Comparison of ENCODE assay signal across 11 cellular contexts in the genomic region with DNA sequence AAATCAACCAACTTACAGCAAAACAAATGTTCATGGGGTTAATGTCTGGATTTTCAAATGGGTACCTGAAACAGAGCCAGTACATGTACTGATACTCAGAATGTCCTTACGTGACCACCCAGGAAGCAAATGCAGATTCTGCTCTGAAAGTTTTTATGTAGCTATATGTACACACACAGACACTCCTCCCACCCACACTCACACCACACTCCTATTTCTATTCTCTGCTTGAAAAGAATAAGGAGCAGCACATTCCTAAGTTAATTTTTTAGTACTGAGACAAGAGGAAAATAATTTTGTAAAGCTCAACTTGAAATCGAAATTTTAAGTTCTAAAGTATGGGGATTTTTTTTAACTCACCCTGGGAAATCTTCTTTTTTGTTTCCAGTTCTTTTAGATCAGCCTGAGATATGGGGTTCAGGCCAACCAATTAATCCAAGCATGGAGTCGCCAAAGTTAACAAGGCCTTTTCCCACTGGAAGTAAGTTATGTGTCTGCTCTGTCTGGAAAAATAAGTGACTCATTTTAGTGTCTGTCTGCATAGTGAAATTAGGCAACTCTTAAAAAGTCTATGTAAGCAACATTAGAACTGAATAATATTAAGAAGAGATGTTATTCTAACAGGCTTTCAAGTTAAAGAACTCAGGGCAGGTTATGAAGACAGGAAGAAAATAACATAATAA.
A peak's percentile ranks its signal among the peaks of the same experiment; 100 is the strongest.
DNase-seq lines count a peak whose midpoint lies in the region; ATAC-seq, FAIRE-seq and TF ChIP-seq lines count a peak whose summit lies in the region.
"Had no signal": no experiment of that assay in that cellular context is flagged by ENCODE, and none has a peak within 500 bp of the region (broad histone marks: within the 10 kb centered on the region; RNA-seq: fewer than 3 reads in every experiment).

No MANE protein-coding gene starts in this region.

- H3K23ac ChIP-seq in IMR-90 (ENCODE audit: low read depth, low read length): 0 out of 2 replicates have a peak overlapping the region, but pooled peaks have one; percentile 20

- no peak for FAIRE-seq in urothelium cell line (lab: Jason Lieb, UNC)

- no peak overlapping the region for H4K5ac ChIP-seq in IMR-90 (ENCODE audit: low read depth, low read length)

- H3K4me3 ChIP-seq in IMR-90 (ENCODE audit: insufficient read depth, low read depth, low read length) (no peak overlapping the region), left lung (no peak overlapping the region)
- H3K4me3 ChIP-seq: cardiac muscle cell had no signal

- peak; percentile 69 for DNase-seq in IMR-90
- DNase-seq in dermis microvascular lymphatic vessel endothelial cell (ENCODE audit: low read depth in 2 of 2): peak; percentile 69 to 94
- no peak for DNase-seq in left lung
- peak; percentile 13 for DNase-seq in urothelium cell line (ENCODE audit: low spot score)
- no peak for DNase-seq in activated CD4-positive, CD25-positive, alpha-beta regulatory T cell (lab: John Stamatoyannopoulos, UW)
- no peak for DNase-seq in activated naive CD4-positive, alpha-beta T cell treated with anti-CD3 and anti-CD28 coated beads, Interleukin-2, amount 50 U/mL, for 16 hours
- DNase-seq: GOT3, MV-4-11, NCI-H748 treated with DMSO at 0.1 percent for 48 hours had no signal

- POLR2A ChIA-PET in IMR-90 (lab: Charles Lee; ENCODE audit: unreplicated experiment): no interaction called here

- no peak for TF ChIP-seq POLR2A in IMR-90 (IDR thresholded peaks at IDR 0.05; ENCODE audit: low read depth, low read length)

- ATAC-seq in IMR-90 (ENCODE audit: low read depth): no peak
- peak; percentile 76 for ATAC-seq in left lung
- no peak for ATAC-seq in HG02938 (IDR thresholded peaks at IDR 0.05; ENCODE audit: unreplicated experiment)

- H2AK5ac ChIP-seq in IMR-90 (ENCODE audit: low read depth, low read length): peak overlapping the region; percentile 21; the same call in 1 of the 2 replicates

- H2AFZ ChIP-seq in IMR-90 (replicated peaks; ENCODE audit: low read length, poor library complexity): no peak overlapping the region

- no peak overlapping the region for H2AK9ac ChIP-seq in IMR-90 (replicated peaks; ENCODE audit: low read depth, low read length, poor library complexity)

- H4K20me1 ChIP-seq in IMR-90 (ENCODE audit: insufficient read depth, low read length): peaks cover 3% of the 10 kb centered on the region

- WGBS in IMR-90 (ENCODE audit: extremely low coverage in 2 of 2, insufficient read length in 1 of 2), 2 experiments: no CpG with 5 or more reads among the region's 3 CpGs

- H3K56ac ChIP-seq in IMR-90 (ENCODE audit: extremely low read depth, insufficient read depth, low read length): no peak overlapping the region

- H3K4me1 ChIP-seq in IMR-90 (ENCODE audit: control insufficient read depth, insufficient read depth, low read length): peaks cover 4% of the 10 kb centered on the region; the same call in 1 of the 2 replicates
- peaks cover 0 to 2% of the 10 kb centered on the region in 2 donors for H3K4me1 ChIP-seq in left lung

- H3K4me2 ChIP-seq in IMR-90 (ENCODE audit: low read depth, low read length): no peak overlapping the region

- TF ChIP-seq RAD21 in IMR-90 (IDR thresholded peaks at IDR 0.05; ENCODE audit: low read length): no peak

- 0 out of 2 replicates have a peak overlapping the region, but pooled peaks have one; percentile 60 for H3K14ac ChIP-seq in IMR-90 (replicated peaks; ENCODE audit: low read depth, low read length)

- peak overlapping the region; percentile 22; the same call in 1 of the 2 replicates for H3K4ac ChIP-seq in IMR-90 (ENCODE audit: low read depth, low read length)

- intact Hi-C loops in IMR-90 (cut with micrococcal nuclease) (no loop called here), left lung (cut with DNase I) (no loop called here)

- TF ChIP-seq CTCF in IMR-90 (conservative IDR thresholded peaks at IDR 0.05; ENCODE audit: low read depth, low read length): no peak
- no peak for TF ChIP-seq CTCF in left lung (IDR thresholded peaks at IDR 0.05)

- no TSS peak for BruUV-seq in IMR-90 (replicated peaks; lab: Mats Ljungman, UMichigan)

- no peak overlapping the region for H4K91ac ChIP-seq in IMR-90 (ENCODE audit: insufficient read depth, low read depth, low read length)

- no peak overlapping the region for H3K18ac ChIP-seq in IMR-90 (ENCODE audit: low read depth, low read length)

- H2BK20ac ChIP-seq in IMR-90 (ENCODE audit: low read depth, low read length): no peak overlapping the region

- CTCF ChIA-PET in IMR-90 (lab: Yijun Ruan, JAX): interaction anchor here (1.1 kb wide), 1 partner anchor 17 kb away, joined by 3 read pairs; no protein-coding TSS in a partner anchor

- dilution Hi-C loops in IMR-90 (cut with HindIII; ENCODE audit: low sequenced_read_pairs, unreplicated experiment): no loop called here

- no peak overlapping the region for H2BK120ac ChIP-seq in IMR-90 (ENCODE audit: low read depth, low read length)

- H2BK15ac ChIP-seq in IMR-90 (ENCODE audit: low read depth, low read length): no peak overlapping the region

- H3K9ac ChIP-seq in IMR-90 (ENCODE audit: low read depth, low read length): no peak overlapping the region

- no peak overlapping the region for H4K8ac ChIP-seq in IMR-90 (ENCODE audit: low read depth in 2 of 2, low read length in 2 of 2)

- H3K79me1 ChIP-seq in IMR-90 (ENCODE audit: low read depth in 1 of 2, low read length in 2 of 2): peaks cover 0 to 26% of the 10 kb centered on the region in 2 experiments; a peak in 2 of 4 replicates

- H3K9me1 ChIP-seq in IMR-90 (ENCODE audit: insufficient read depth, low read length): peaks cover 19% of the 10 kb centered on the region

- H3K36me3 ChIP-seq in IMR-90 (ENCODE audit: control insufficient read depth, insufficient read depth, low read length) (peaks cover 51% of the 10 kb centered on the region), left lung (no peaks in the 10 kb centered on the region)
- H3K36me3 ChIP-seq: cardiac muscle cell had no signal

- H3K9me3 ChIP-seq in IMR-90 (ENCODE audit: control insufficient read depth, insufficient read depth, low read length) (no peaks in the 10 kb centered on the region), left lung (no peaks in the 10 kb centered on the region)

- H3K27ac ChIP-seq in IMR-90 (ENCODE audit: insufficient read depth, low read length) (no peak overlapping the region), left lung (peak overlapping the region in 1 of 2 donors; percentile 67)
- H3K27ac ChIP-seq: cardiac muscle cell had no signal

- in situ Hi-C loops in IMR-90 (cut with MboI; ENCODE audit: low sequenced_read_pairs): no loop called here

- H3K27me3 ChIP-seq in IMR-90 (ENCODE audit: control insufficient read depth, insufficient read depth, low read length) (no peaks in the 10 kb centered on the region), left lung (no peaks in the 10 kb centered on the region)
- H3K27me3 ChIP-seq: cardiac muscle cell had no signal

- H2BK5ac ChIP-seq in IMR-90 (ENCODE audit: low read depth, low read length, poor library complexity, severe bottlenecking): no peak overlapping the region

TF ChIP-seq in IMR-90, 13 proteins besides CTCF, POLR2A, EP300 and RAD21:
- TF ChIP-seq FOS (IDR thresholded peaks at IDR 0.05; ENCODE audit: low read depth, low read length) (peak; percentile 52; the same call in 1 of the 2 replicates), CEBPB (IDR thresholded peaks at IDR 0.05; ENCODE audit: low read depth, low read length) (peak; percentile 84), MAFK (IDR thresholded peaks at IDR 0.05; ENCODE audit: low read depth, low read length) (peak; percentile 59), SMC3 (IDR thresholded peaks at IDR 0.05; ENCODE audit: low read depth, low read length) (no peak), CHD1 (IDR thresholded peaks at IDR 0.05; ENCODE audit: low read depth, low read length) (no peak)

Comparison
In these comparisons a context has a peak if more than half of its experiments do, and no peak if none do; other contexts are left out.
1. DNase-seq: peak in IMR-90 (single experiment), dermis microvascular lymphatic vessel endothelial cell (2 of 2) and urothelium cell line (single experiment); none in left lung (0 of 2), activated CD4-positive, CD25-positive, alpha-beta regulatory T cell (0 of 4) and activated naive CD4-positive, alpha-beta T cell treated with anti-CD3 and anti-CD28 coated beads, Interleukin-2, amount 50 U/mL, for 16 hours (single experiment).